Comparison of ENCODE assay signal across 9 cellular contexts in the genomic region with DNA sequence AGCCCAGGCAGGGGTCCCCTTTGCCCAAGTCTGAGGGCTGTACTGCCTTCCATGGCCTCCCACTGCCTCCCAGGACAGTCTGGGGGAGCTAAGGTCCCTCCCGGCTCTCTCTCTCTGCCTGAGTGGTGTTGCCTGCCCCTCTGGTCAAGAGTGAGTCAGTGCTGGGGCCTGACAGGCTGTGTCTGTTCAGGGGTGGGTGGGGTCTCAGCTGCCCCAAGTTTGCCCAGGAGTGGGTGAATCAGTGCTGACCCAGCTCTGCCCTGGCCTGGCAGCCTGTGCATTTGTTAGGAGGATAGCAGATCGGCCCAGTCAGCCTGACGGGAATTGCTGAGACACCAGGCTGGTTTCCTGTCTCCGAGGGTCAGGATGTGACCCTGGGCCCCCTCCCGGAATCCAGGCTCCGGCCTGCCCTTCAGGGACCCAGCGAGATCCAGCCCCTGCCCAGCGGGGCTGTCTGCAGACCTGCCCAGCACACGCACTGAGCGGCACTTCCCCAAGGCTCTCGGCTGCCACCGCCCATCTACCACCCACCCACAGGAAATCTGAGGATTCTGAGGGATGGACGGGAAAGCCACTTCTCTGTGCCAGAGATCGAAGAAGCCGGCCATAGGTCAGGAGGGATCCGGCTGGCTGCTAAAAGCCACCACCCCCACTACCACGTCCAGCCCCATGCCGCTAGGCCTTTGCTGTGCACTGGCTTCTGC. TPM values are rescaled to one million over a fixed set of nuclear protein-coding genes. Genes with fewer than 3 reads are reported as not detected.
DNase-seq lines count a peak whose midpoint lies in the region; ATAC-seq lines count a peak whose summit lies in the region.
"Had no signal": no experiment of that assay in that cellular context is flagged by ENCODE, and none has a peak within 500 bp of the region (broad histone marks: within the 10 kb centered on the region; RNA-seq: fewer than 3 reads in every experiment).

No MANE protein-coding gene starts in this region.

- peaks cover 33 to 71% (median 47%) of the 10 kb centered on the region in 11 experiments for H3K36me3 ChIP-seq in BLaER1 treated with 17β-estradiol and CSF1 and Interleukin-3, amounts not matched to agents 10 nM and 100 nM

- H4K20me1 ChIP-seq in BLaER1 treated with 17β-estradiol and CSF1 and Interleukin-3, amounts not matched to agents 10 nM and 100 nM = peaks cover 0 to 88% (median 29%) of the 10 kb centered on the region in 11 experiments; a peak in 16 of 22 replicates

- H3K36me3 Mint-ChIP-seq in activated CD8-positive, alpha-beta memory T cell treated with anti-CD3 and anti-CD28 coated beads, Interleukin-2, amount 10 ng/mL, durations not matched to agents 7 days and 5 days = no peaks in the 10 kb centered on the region

- intact Hi-C loops in Right ventricle myocardium inferior (cut with DNase I) = loop anchor here (2.0 kb wide), 1 partner anchor 18 kb away; no protein-coding TSS in a partner anchor
- intact Hi-C loops in posterior vena cava (cut with DNase I) = loop anchor here in 1 of 2 donors (2.0 kb wide), 1 partner anchor 14 kb away; no protein-coding TSS in a partner anchor

- H3K9ac ChIP-seq in BLaER1 treated with 17β-estradiol and CSF1 and Interleukin-3, amounts not matched to agents 10 nM and 100 nM = peak overlapping the region; percentile 7 to 83 (median 60); a peak in 20 of 22 replicates

- ATAC-seq in Right ventricle myocardium inferior (peak; percentile 77), HG03175 (IDR thresholded peaks at IDR 0.05; ENCODE audit: unreplicated experiment) (no peak)
- no peak for ATAC-seq in activated CD8-positive, alpha-beta memory T cell treated with anti-CD3 and anti-CD28 coated beads, Interleukin-2, amount 10 ng/mL, durations not matched to agents 7 days and 5 days

- peak overlapping the region; percentile 76 to 95 (median 87) for H3K4me2 ChIP-seq in BLaER1 treated with 17β-estradiol and CSF1 and Interleukin-3, amounts not matched to agents 10 nM and 100 nM

- H3K27me3 ChIP-seq in BLaER1 treated with 17β-estradiol and CSF1 and Interleukin-3, amounts not matched to agents 10 nM and 100 nM = no peaks in the 10 kb centered on the region

- CTCF ChIA-PET in activated CD8-positive, alpha-beta memory T cell treated with anti-CD3 and anti-CD28 coated beads, Interleukin-2, amount 10 ng/mL, durations not matched to agents 7 days and 5 days (lab: Charles Lee) = interaction anchor here (1.1 kb wide), 1 partner anchor 15 kb away, joined by 3 read pairs; no protein-coding TSS in a partner anchor

- DNase-seq in UCSD-AML1 (lab: John Stamatoyannopoulos, UW; ENCODE audit: unreplicated experiment) (peak; percentile 63), Right ventricle myocardium inferior (ENCODE audit: missing footprints) (peak; percentile 88), posterior vena cava (ENCODE audit: low spot score) (peak; percentile 98), NCI-H774 (lab: John Stamatoyannopoulos, UW) (no peak)
- DNase-seq in activated CD8-positive, alpha-beta memory T cell treated with anti-CD3 and anti-CD28 coated beads, Interleukin-2, amount 10 ng/mL, durations not matched to agents 7 days and 5 days = no peak
- no peak for DNase-seq in stimulated activated CD4-positive, alpha-beta T cell treated with anti-CD3 and anti-CD28 coated beads, Interleukin-2, amount 100 ng/mL, for 24 hours
- DNase-seq: activated CD4-positive, alpha-beta T cell treated with anti-CD3 and anti-CD28 coated beads, Interleukin-2, amount 10 ng/mL, durations not matched to agents 7 days and 5 days had no signal

- no peak overlapping the region for H3K27ac Mint-ChIP-seq in activated CD8-positive, alpha-beta memory T cell treated with anti-CD3 and anti-CD28 coated beads, Interleukin-2, amount 10 ng/mL, durations not matched to agents 7 days and 5 days

- peak overlapping the region in 7 of 10 experiments; percentile 7 to 47 (median 18); a peak in 7 of 20 replicates for H3K4me3 ChIP-seq in BLaER1 treated with 17β-estradiol and CSF1 and Interleukin-3, amounts not matched to agents 10 nM and 100 nM

- H3K9me3 ChIP-seq in BLaER1 treated with 17β-estradiol and CSF1 and Interleukin-3, amounts not matched to agents 10 nM and 100 nM (replicated peaks in 1 of 11) = no peaks in the 10 kb centered on the region

- peaks cover 77 to 97% (median 80%) of the 10 kb centered on the region in 10 experiments for H3K4me1 ChIP-seq in BLaER1 treated with 17β-estradiol and CSF1 and Interleukin-3, amounts not matched to agents 10 nM and 100 nM

- H3K27me3 Mint-ChIP-seq in activated CD8-positive, alpha-beta memory T cell treated with anti-CD3 and anti-CD28 coated beads, Interleukin-2, amount 10 ng/mL, durations not matched to agents 7 days and 5 days = no peaks in the 10 kb centered on the region
- H3K27me3 Mint-ChIP-seq: activated CD4-positive, alpha-beta T cell treated with anti-CD3 and anti-CD28 coated beads, Interleukin-2, amount 10 ng/mL, durations not matched to agents 7 days and 5 days had no signal

- peak overlapping the region; percentile 31 to 97 (median 60); a peak in 20 of 22 replicates for H3K27ac ChIP-seq in BLaER1 treated with 17β-estradiol and CSF1 and Interleukin-3, amounts not matched to agents 10 nM and 100 nM

- H3K4me1 Mint-ChIP-seq in activated CD8-positive, alpha-beta memory T cell treated with anti-CD3 and anti-CD28 coated beads, Interleukin-2, amount 10 ng/mL, durations not matched to agents 7 days and 5 days = peaks cover 5% of the 10 kb centered on the region

- H3K9me3 Mint-ChIP-seq in activated CD8-positive, alpha-beta memory T cell treated with anti-CD3 and anti-CD28 coated beads, Interleukin-2, amount 10 ng/mL, durations not matched to agents 7 days and 5 days (ENCODE audit: low read depth) = no peaks in the 10 kb centered on the region
- H3K9me3 Mint-ChIP-seq: activated CD4-positive, alpha-beta T cell treated with anti-CD3 and anti-CD28 coated beads, Interleukin-2, amount 10 ng/mL, durations not matched to agents 7 days and 5 days had no signal

- no peak overlapping the region for H3K4me3 Mint-ChIP-seq in activated CD8-positive, alpha-beta memory T cell treated with anti-CD3 and anti-CD28 coated beads, Interleukin-2, amount 10 ng/mL, durations not matched to agents 7 days and 5 days
- H3K4me3 Mint-ChIP-seq: activated CD4-positive, alpha-beta T cell treated with anti-CD3 and anti-CD28 coated beads, Interleukin-2, amount 10 ng/mL, durations not matched to agents 7 days and 5 days had no signal

RNA-seq across cellular contexts. Expression of gene ENG, which starts 15.9 kb away (rescaled TPM):
- total RNA-seq in Right ventricle myocardium inferior (131 TPM), posterior vena cava (100 to 1,000 TPM; 189 to 217 TPM)
- total RNA-seq in activated CD8-positive, alpha-beta memory T cell treated with anti-CD3 and anti-CD28 coated beads, Interleukin-2, amount 10 ng/mL, durations not matched to agents 7 days and 5 days = 10 to 100 TPM; 18.4 to 21.3 TPM

RNA-seq across cellular contexts. Expression of gene FPGS, which starts 35.8 kb away (rescaled TPM):
- total RNA-seq in Right ventricle myocardium inferior (30.2 TPM), posterior vena cava (10 to 100 TPM; 35.5 to 55.1 TPM)
- 100 to 1,000 TPM; 109 to 117 TPM for total RNA-seq in activated CD8-positive, alpha-beta memory T cell treated with anti-CD3 and anti-CD28 coated beads, Interleukin-2, amount 10 ng/mL, durations not matched to agents 7 days and 5 days

RNA-seq across cellular contexts. Expression of gene AK1, which starts 38.9 kb away (rescaled TPM):
- total RNA-seq in Right ventricle myocardium inferior (880 TPM), posterior vena cava (10 to 100 TPM; 65.7 to 67.0 TPM)
- total RNA-seq in activated CD8-positive, alpha-beta memory T cell treated with anti-CD3 and anti-CD28 coated beads, Interleukin-2, amount 10 ng/mL, durations not matched to agents 7 days and 5 days = 10 to 100 TPM; 33.6 to 34.3 TPM

RNA-seq across cellular contexts. Expression of gene CDK9, which starts 52.7 kb away (rescaled TPM):
- total RNA-seq in Right ventricle myocardium inferior (49.9 TPM), posterior vena cava (10 to 100 TPM; 56.5 to 71.0 TPM)
- total RNA-seq in activated CD8-positive, alpha-beta memory T cell treated with anti-CD3 and anti-CD28 coated beads, Interleukin-2, amount 10 ng/mL, durations not matched to agents 7 days and 5 days = 100 to 1,000 TPM; 120 to 128 TPM

Comparison
In these comparisons a context has a peak if more than half of its experiments do, and no peak if none do; other contexts are left out.
1. DNase-seq: peak in UCSD-AML1 (single experiment), Right ventricle myocardium inferior (single experiment) and posterior vena cava (single experiment); none in activated CD8-positive, alpha-beta memory T cell treated with anti-CD3 and anti-CD28 coated beads, Interleukin-2, amount 10 ng/mL, durations not matched to agents 7 days and 5 days (single experiment), NCI-H774 (single experiment) and stimulated activated CD4-positive, alpha-beta T cell treated with anti-CD3 and anti-CD28 coated beads, Interleukin-2, amount 100 ng/mL, for 24 hours (0 of 2).
2. RNA of gene AK1, which starts 38.9 kb away (total RNA-seq): 880 TPM in Right ventricle myocardium inferior (single experiment); 65.7 to 67.0 TPM in posterior vena cava and 33.6 to 34.3 TPM in activated CD8-positive, alpha-beta memory T cell treated with anti-CD3 and anti-CD28 coated beads, Interleukin-2, amount 10 ng/mL, durations not matched to agents 7 days and 5 days; every median in the first group is over 10 times any median in the second.